ENCODE assay signal across 23 cellular contexts in the genomic region with DNA sequence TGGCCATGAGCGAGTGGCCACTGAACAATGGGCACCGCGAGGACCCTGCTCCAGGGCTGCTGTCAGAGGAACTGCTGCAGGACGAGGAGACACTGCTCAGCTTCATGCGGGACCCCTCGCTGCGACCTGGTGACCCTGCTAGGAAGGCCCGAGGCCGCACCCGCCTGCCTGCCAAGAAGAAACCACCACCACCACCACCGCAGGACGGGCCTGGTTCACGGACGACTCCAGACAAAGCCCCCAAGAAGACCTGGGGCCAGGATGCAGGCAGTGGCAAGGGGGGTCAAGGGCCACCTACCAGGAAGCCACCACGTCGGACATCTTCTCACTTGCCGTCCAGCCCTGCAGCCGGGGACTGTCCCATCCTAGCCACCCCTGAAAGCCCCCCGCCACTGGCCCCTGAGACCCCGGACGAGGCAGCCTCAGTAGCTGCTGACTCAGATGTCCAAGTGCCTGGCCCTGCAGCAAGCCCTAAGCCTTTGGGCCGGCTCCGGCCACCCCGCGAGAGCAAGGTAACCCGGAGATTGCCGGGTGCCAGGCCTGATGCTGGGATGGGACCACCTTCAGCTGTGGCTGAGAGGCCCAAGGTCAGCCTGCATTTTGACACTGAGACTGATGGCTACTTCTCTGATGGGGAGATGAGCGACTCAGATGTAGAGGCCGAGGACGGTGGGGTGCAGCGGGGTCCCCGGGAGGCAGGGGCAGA.
"Had no signal": no experiment of that assay in that cellular context is flagged by ENCODE, and none has a peak within 500 bp of the region (broad histone marks: within the 10 kb centered on the region; RNA-seq: fewer than 3 reads in every experiment).

No MANE protein-coding gene starts in this region.

- H3K27ac Mint-ChIP-seq: dendritic cell treated with granulocyte-macrophage colony-stimulating factor and Interleukin-4, amounts not matched to agents 40 ng/mL and 50 ng/mL, for 4 days; T-helper 2 cell treated with Interferon-gamma antibody and Interleukin-4, amounts not matched to agents 5 μg/mL and 100 μg/mL, for 36 hours had no signal

- H3K4me3 ChIP-seq: left ventricle myocardium inferior, ovary, psoas muscle, right atrium auricular region, stomach, suprapubic skin, tibial nerve had no signal

- H3K36me3 ChIP-seq: ovary had no signal

- H3K4me3 Mint-ChIP-seq: activated naive CD4-positive, alpha-beta T cell treated with anti-CD3 and anti-CD28 coated beads for 36 hours; dendritic cell treated with granulocyte-macrophage colony-stimulating factor and Interleukin-4, amounts not matched to agents 40 ng/mL and 50 ng/mL, for 4 days; immature natural killer cell; T-helper 2 cell treated with Interferon-gamma antibody and Interleukin-4, amounts not matched to agents 5 μg/mL and 100 μg/mL, for 36 hours had no signal

- H3K9me3 Mint-ChIP-seq: activated naive CD4-positive, alpha-beta T cell treated with anti-CD3 and anti-CD28 coated beads for 36 hours; dendritic cell treated with granulocyte-macrophage colony-stimulating factor and Interleukin-4, amounts not matched to agents 40 ng/mL and 50 ng/mL, for 4 days; immature natural killer cell; naive thymus-derived CD8-positive, alpha-beta T cell; T-helper 2 cell treated with Interferon-gamma antibody and Interleukin-4, amounts not matched to agents 5 μg/mL and 100 μg/mL, for 36 hours had no signal

- H3K27me3 Mint-ChIP-seq: dendritic cell treated with granulocyte-macrophage colony-stimulating factor and Interleukin-4, amounts not matched to agents 40 ng/mL and 50 ng/mL, for 4 days; naive thymus-derived CD8-positive, alpha-beta T cell had no signal

- H3K27me3 ChIP-seq: ovary, right atrium auricular region, stomach, suprapubic skin, tibial nerve had no signal

- H3K27ac ChIP-seq: ovary, psoas muscle, suprapubic skin, WERI-Rb-1 had no signal

- H3K9me3 ChIP-seq: left ventricle myocardium inferior, ovary, psoas muscle, right atrium auricular region, stomach, suprapubic skin, tibial nerve had no signal

- DNase-seq: activated CD4-positive, alpha-beta T cell treated with anti-CD3 and anti-CD28 coated beads for 1 hour; activated CD4-positive, alpha-beta T cell treated with anti-CD3 and anti-CD28 coated beads, Interleukin-2, amount 50 U/mL, for 1 hour; activated CD8-positive, alpha-beta memory T cell treated with anti-CD3 and anti-CD28 coated beads for 24 hours; activated CD8-positive, alpha-beta memory T cell treated with anti-CD3 and anti-CD28 coated beads, Interleukin-2, amount 50 U/mL, for 4 hours; activated naive CD4-positive, alpha-beta T cell treated with anti-CD3 and anti-CD28 coated beads for 36 hours; activated T-cell treated with anti-CD3 and anti-CD28 coated beads, Interleukin-2, amount 50 U/mL, for 48 hours; effector CD4-positive, alpha-beta T cell; foreskin melanocyte; kidney glomerular epithelial cell; naive thymus-derived CD8-positive, alpha-beta T cell; stimulated activated CD4-positive, alpha-beta T cell treated with anti-CD3 and anti-CD28 coated beads, Interleukin-12 subunit alpha, Interleukin-12 subunit beta, amount 100 ng/mL, for 4 hours; stimulated activated CD4-positive, alpha-beta T cell treated with anti-CD3 and anti-CD28 coated beads, Interleukin-4, amount 100 ng/mL, for 4 hours; stomach; WERI-Rb-1 had no signal
